ENCODE assay signal across 8 cellular contexts in the genomic region with DNA sequence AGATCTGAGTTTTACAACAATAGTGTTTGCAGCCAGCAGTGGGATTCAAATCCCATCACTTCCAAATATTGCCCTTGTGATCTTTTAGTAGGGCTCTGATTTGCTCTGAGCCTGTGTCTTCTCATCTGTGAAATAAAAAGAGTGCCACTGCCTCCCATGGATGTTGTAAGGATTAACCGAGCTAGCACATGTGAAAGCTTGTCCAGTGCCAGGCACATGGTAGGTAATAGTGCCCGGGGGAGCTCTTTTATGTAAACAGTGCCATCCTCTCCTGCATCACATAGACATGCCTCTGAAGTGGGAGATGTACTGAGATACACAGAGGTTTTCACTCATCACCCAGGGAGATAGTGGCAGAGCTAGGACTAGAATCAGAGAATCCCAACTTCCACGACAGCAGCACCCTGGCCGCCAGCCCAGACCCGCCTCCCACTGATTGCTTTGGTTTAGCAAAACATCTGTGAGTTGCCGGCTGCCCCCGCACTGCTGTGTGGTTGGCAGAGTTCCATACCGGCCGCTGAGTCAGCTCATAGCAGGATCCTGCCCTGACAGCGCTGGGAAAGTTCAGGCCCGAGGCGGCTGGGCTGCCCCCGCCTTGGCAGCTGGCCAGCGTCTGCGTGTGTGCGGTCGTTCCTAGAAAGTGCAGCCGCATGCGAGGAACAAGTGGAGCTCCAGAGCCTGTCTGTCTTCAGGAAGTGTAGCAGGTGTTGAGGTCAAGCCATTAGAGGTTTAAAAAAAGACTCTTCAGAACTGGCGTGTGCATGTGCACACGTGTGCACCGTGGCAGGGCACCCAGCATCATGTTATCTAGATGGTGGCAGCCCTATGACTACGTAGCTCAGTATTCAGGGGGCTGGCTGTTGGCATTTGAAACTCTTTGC. TPM values are rescaled to one million over a fixed set of nuclear protein-coding genes. Genes with fewer than 3 reads are reported as not detected.
DNase-seq lines count a peak whose midpoint lies in the region; ATAC-seq and TF ChIP-seq lines count a peak whose summit lies in the region.

No MANE protein-coding gene starts in this region.

- 1 to 2% methylated on average over 8 to 9 of the region's 23 CpGs for WGBS in esophagus squamous epithelium, 2 donors

- no peaks in the 10 kb centered on the region for H3K27me3 ChIP-seq in esophagus squamous epithelium

- no peak for TF ChIP-seq POLR2A in esophagus squamous epithelium (IDR thresholded peaks at IDR 0.05)

- peak overlapping the region in 2 of 4 donors; percentile 4 to 26 for H3K4me3 ChIP-seq in esophagus squamous epithelium

- peak; percentile 94 for DNase-seq in D341Med (ENCODE audit: low spot score)
- peak; percentile 100 for DNase-seq in KBM-7
- DNase-seq in activated T-cell treated with anti-CD3 and anti-CD28 coated beads, Interleukin-2, amount 50 U/mL, for 4 hours: peak; percentile 95
- peak; percentile 47 for DNase-seq in esophagus squamous epithelium (lab: John Stamatoyannopoulos, UW)
- peak; percentile 96 for DNase-seq in natural killer cell treated with Interleukin-12 subunit alpha and Interleukin-12 subunit beta and Interleukin-15 and Interleukin-18, amount 100 ng/mL, for 72 hours (ENCODE audit: low spot score)
- peak; percentile 46 to 80 (median 64) for DNase-seq in stimulated activated naive CD4-positive, alpha-beta T cell (lab: John Stamatoyannopoulos, UW)

- no peaks in the 10 kb centered on the region for H3K9me3 ChIP-seq in esophagus squamous epithelium

- in situ Hi-C loops in KBM-7 (cut with MboI; ENCODE audit: low pct_unique_long_range_greater_than_20kb, low sequenced_read_pairs): no loop called here

- intact Hi-C loops in esophagus squamous epithelium (cut with DNase I): no loop called here

- no peak for TF ChIP-seq CTCF in esophagus squamous epithelium (IDR thresholded peaks at IDR 0.05)

- peak overlapping the region; percentile 79 to 84 for H3K27ac Mint-ChIP-seq in natural killer cell treated with Interleukin-12 subunit alpha and Interleukin-12 subunit beta and Interleukin-15 and Interleukin-18, amount 100 ng/mL, for 72 hours

- peak overlapping the region; percentile 37 for H3K4me3 Mint-ChIP-seq in activated T-cell treated with anti-CD3 and anti-CD28 coated beads, Interleukin-2, amount 50 U/mL, for 4 hours
- H3K4me3 Mint-ChIP-seq in natural killer cell treated with Interleukin-12 subunit alpha and Interleukin-12 subunit beta and Interleukin-15 and Interleukin-18, amount 100 ng/mL, for 72 hours: peak overlapping the region; percentile 81

- H3K36me3 ChIP-seq in esophagus squamous epithelium: peaks cover 0 to 47% (median 0%) of the 10 kb centered on the region in 3 donors

- no peaks in the 10 kb centered on the region for H3K27me3 Mint-ChIP-seq in activated T-cell treated with anti-CD3 and anti-CD28 coated beads, Interleukin-2, amount 50 U/mL, for 4 hours (ENCODE audit: low read depth)
- no peaks in the 10 kb centered on the region for H3K27me3 Mint-ChIP-seq in natural killer cell treated with Interleukin-12 subunit alpha and Interleukin-12 subunit beta and Interleukin-15 and Interleukin-18, amount 100 ng/mL, for 72 hours

- peaks cover 70% of the 10 kb centered on the region for H3K4me1 Mint-ChIP-seq in activated T-cell treated with anti-CD3 and anti-CD28 coated beads, Interleukin-2, amount 50 U/mL, for 4 hours (ENCODE audit: low read depth)
- H3K4me1 Mint-ChIP-seq in natural killer cell treated with Interleukin-12 subunit alpha and Interleukin-12 subunit beta and Interleukin-15 and Interleukin-18, amount 100 ng/mL, for 72 hours (ENCODE audit: low read depth in 2 of 2): peaks cover 73 to 82% of the 10 kb centered on the region in 2 donors

- ATAC-seq in GM21576 (IDR thresholded peaks at IDR 0.05; ENCODE audit: unreplicated experiment): peak; percentile 51
- peak; percentile 71 to 72 for ATAC-seq in activated T-cell treated with anti-CD3 and anti-CD28 coated beads, Interleukin-2, amount 50 U/mL, for 4 hours
- ATAC-seq in natural killer cell treated with Interleukin-12 subunit alpha and Interleukin-12 subunit beta and Interleukin-15 and Interleukin-18, amount 100 ng/mL, for 72 hours: peak; percentile 84 to 90

- no peaks in the 10 kb centered on the region for H3K9me3 Mint-ChIP-seq in activated T-cell treated with anti-CD3 and anti-CD28 coated beads, Interleukin-2, amount 50 U/mL, for 4 hours
- no peaks in the 10 kb centered on the region for H3K9me3 Mint-ChIP-seq in natural killer cell treated with Interleukin-12 subunit alpha and Interleukin-12 subunit beta and Interleukin-15 and Interleukin-18, amount 100 ng/mL, for 72 hours

- peaks cover 20% of the 10 kb centered on the region for H3K36me3 Mint-ChIP-seq in activated T-cell treated with anti-CD3 and anti-CD28 coated beads, Interleukin-2, amount 50 U/mL, for 4 hours (ENCODE audit: insufficient read depth)
- H3K36me3 Mint-ChIP-seq in natural killer cell treated with Interleukin-12 subunit alpha and Interleukin-12 subunit beta and Interleukin-15 and Interleukin-18, amount 100 ng/mL, for 72 hours: peaks cover 42% of the 10 kb centered on the region

- peak overlapping the region in 3 of 4 donors; percentile 1 to 51 (median 3) for H3K27ac ChIP-seq in esophagus squamous epithelium

- H3K4me1 ChIP-seq in esophagus squamous epithelium: peaks cover 21 to 65% (median 27%) of the 10 kb centered on the region in 3 donors

TF ChIP-seq in PFSK-1, 5 proteins besides CTCF, POLR2A, EP300 and RAD21:
- no peak for TF ChIP-seq TAF1 (IDR thresholded peaks at IDR 0.05; ENCODE audit: borderline replicate concordance, insufficient read depth, low read length)
- peak; percentile 92 for TF ChIP-seq SIN3A (IDR thresholded peaks at IDR 0.05; ENCODE audit: borderline replicate concordance, insufficient read depth, low read length)
- TF ChIP-seq FOXP2 (optimal IDR thresholded peaks at IDR 0.05; ENCODE audit: borderline replicate concordance, extremely low read depth, extremely low read length, insufficient read depth): peak; percentile 99
- TF ChIP-seq POLR2AphosphoS5 (IDR thresholded peaks at IDR 0.05; ENCODE audit: low read depth, low read length): peak; percentile 85
- peak in 1 of 2 experiments; percentile 71; a peak in 2 of 4 replicates for TF ChIP-seq REST (IDR thresholded peaks at IDR 0.05; ENCODE audit: insufficient read depth in 1 of 2, low read depth in 2 of 2, low read length in 2 of 2)

RNA-seq across cellular contexts. Expression of gene ARID3B, which starts 5.0 kb away (rescaled TPM):
- 26.5 TPM for polyA plus RNA-seq in PFSK-1 (2012; ENCODE audit: insufficient read length, low read depth)
- total RNA-seq in activated T-cell treated with anti-CD3 and anti-CD28 coated beads, Interleukin-2, amount 50 U/mL, for 4 hours: 10 to 100 TPM; 15.4 to 23.0 (median 21.8) TPM
- 10 to 100 TPM in 1 of 4 donors, 1 to 10 TPM in 3; 4.5 to 11.6 (median 6.4) TPM for total RNA-seq in esophagus squamous epithelium
- total RNA-seq in natural killer cell treated with Interleukin-12 subunit alpha and Interleukin-12 subunit beta and Interleukin-15 and Interleukin-18, amount 100 ng/mL, for 72 hours: 100 to 1,000 TPM in 1 of 2 donors, 10 to 100 TPM in 1; 77.1 to 105 TPM

Comparison
In these comparisons a context has a peak if more than half of its experiments do, and no peak if none do; other contexts are left out.
1. DNase-seq: peak in every context shown above with its lines; median percentile 100 in KBM-7; 96 in natural killer cell treated with Interleukin-12 subunit alpha and Interleukin-12 subunit beta and Interleukin-15 and Interleukin-18, amount 100 ng/mL, for 72 hours; 95 in activated T-cell treated with anti-CD3 and anti-CD28 coated beads, Interleukin-2, amount 50 U/mL, for 4 hours; 94 in D341Med; 64 in stimulated activated naive CD4-positive, alpha-beta T cell; 47 in esophagus squamous epithelium.